Comparison of ENCODE assay signal across 8 cellular contexts in genomic region chr16:81403601-81404391, GRCh38. TPM values are rescaled to one million over a fixed set of nuclear protein-coding genes. Genes with fewer than 3 reads are reported as not detected.
DNase-seq lines count a peak whose midpoint lies in the region; ATAC-seq and TF ChIP-seq lines count a peak whose summit lies in the region.

No MANE protein-coding gene starts in this region.

- no peak overlapping the region for H3K27ac ChIP-seq in ACC112 (ENCODE audit: low read depth, low read length)
- no peak overlapping the region for H3K27ac ChIP-seq in duodenal mucosa (ENCODE audit: low read depth, low read length)
- no peak overlapping the region for H3K27ac ChIP-seq in lung (ENCODE audit: low read depth in 1 of 2, low read length in 1 of 2)

- peak; percentile 99 for TF ChIP-seq CTCF in lung (IDR thresholded peaks at IDR 0.05; ENCODE audit: control extremely low read depth, extremely low read depth)

- no peaks in the 10 kb centered on the region for H3K79me2 ChIP-seq in ACC112 (ENCODE audit: control insufficient read depth, insufficient read depth, low read length, unreplicated experiment)

- H3K9ac ChIP-seq in duodenal mucosa (ENCODE audit: low read depth in 1 of 2, low read length in 2 of 2): peak overlapping the region; percentile 21 to 70

- H2AFZ ChIP-seq in ACC112 (ENCODE audit: low read length, unreplicated experiment): peak overlapping the region; percentile 55

- peak; percentile 40 for DNase-seq in NCI-H748 treated with DMSO at 0.1 percent for 48 hours (lab: John Stamatoyannopoulos, UW)
- DNase-seq in activated CD4-positive, alpha-beta T cell treated with anti-CD3 and anti-CD28 coated beads, Interleukin-2, amount 50 U/mL, for 48 hours: peak; percentile 89 to 91
- peak; percentile 87 for DNase-seq in lung (ENCODE audit: low spot score)
- DNase-seq in stimulated activated CD4-positive, alpha-beta T cell treated with anti-CD3 and anti-CD28 coated beads, TNF-alpha, amount 100 ng/mL, for 24 hours (ENCODE audit: low read depth in 3 of 3): peak; percentile 60 to 78 (median 67)

- H3K27me3 ChIP-seq in ACC112 (ENCODE audit: insufficient read depth, low read length) (no peaks in the 10 kb centered on the region), duodenal mucosa (ENCODE audit: control insufficient read depth in 1 of 2, insufficient read depth in 2 of 2, low read length in 2 of 2) (no peaks in the 10 kb centered on the region), lung (ENCODE audit: control insufficient read depth, insufficient read depth) (no peaks in the 10 kb centered on the region)

- H3K4me3 ChIP-seq in ACC112 (ENCODE audit: low read depth, low read length): peak overlapping the region; percentile 61; the same call in 1 of the 2 replicates
- peak overlapping the region; percentile 38 to 68 for H3K4me3 ChIP-seq in duodenal mucosa (ENCODE audit: low read depth in 1 of 2, low read length in 2 of 2)
- H3K4me3 ChIP-seq in lung: no peak overlapping the region

- H3K36me3 ChIP-seq in ACC112 (ENCODE audit: insufficient read depth, low read length) (no peaks in the 10 kb centered on the region), duodenal mucosa (ENCODE audit: control insufficient read depth in 1 of 2, insufficient read depth in 2 of 2, low read length in 2 of 2) (no peaks in the 10 kb centered on the region), lung (ENCODE audit: control insufficient read depth in 2 of 2, insufficient read depth in 2 of 2, low read length in 2 of 2) (no peaks in the 10 kb centered on the region)

- H3K9me3 ChIP-seq in duodenal mucosa (ENCODE audit: control insufficient read depth in 1 of 2, low read length in 2 of 2) (no peaks in the 10 kb centered on the region), lung (ENCODE audit: control insufficient read depth in 2 of 2, insufficient read depth in 1 of 2, low read length in 1 of 2) (no peaks in the 10 kb centered on the region)

- 27 to 35% methylated on average over 33 to 37 of the region's 37 CpGs for WGBS in lung, 2 donors

- H3K4me1 ChIP-seq in ACC112 (ENCODE audit: control insufficient read depth, insufficient read depth, low read length, unreplicated experiment) (peaks cover 11% of the 10 kb centered on the region), duodenal mucosa (ENCODE audit: control insufficient read depth in 1 of 2, insufficient read depth in 2 of 2, low read length in 2 of 2) (peaks cover 0 to 17% of the 10 kb centered on the region in 2 donors), lung (ENCODE audit: control insufficient read depth in 2 of 2, insufficient read depth in 2 of 2, low read length in 2 of 2) (peaks cover 0 to 2% of the 10 kb centered on the region in 2 donors)

- ATAC-seq in GM18868 (IDR thresholded peaks at IDR 0.05; ENCODE audit: unreplicated experiment) (peak; percentile 72), HG03378 (IDR thresholded peaks at IDR 0.05; ENCODE audit: unreplicated experiment) (peak; percentile 45), lung (ENCODE audit: insufficient read depth, low FRiP score) (peak; percentile 91)

RNA-seq across cellular contexts. Expression of gene CMIP, which starts 40.8 kb away (rescaled TPM):
- 10 to 100 TPM; 55.7 to 80.5 TPM for total RNA-seq in lung
- 10 to 100 TPM; 11.8 to 41.4 TPM for polyA plus RNA-seq in lung

Comparison
In these comparisons a context has a peak if more than half of its experiments do, and no peak if none do; other contexts are left out.
1. DNase-seq: peak in every context shown above with its lines; median percentile 90 in activated CD4-positive, alpha-beta T cell treated with anti-CD3 and anti-CD28 coated beads, Interleukin-2, amount 50 U/mL, for 48 hours; 87 in lung; 67 in stimulated activated CD4-positive, alpha-beta T cell treated with anti-CD3 and anti-CD28 coated beads, TNF-alpha, amount 100 ng/mL, for 24 hours; 40 in NCI-H748 treated with DMSO at 0.1 percent for 48 hours.